Comparison of ENCODE assay signal across 9 cellular contexts in the genomic region with DNA sequence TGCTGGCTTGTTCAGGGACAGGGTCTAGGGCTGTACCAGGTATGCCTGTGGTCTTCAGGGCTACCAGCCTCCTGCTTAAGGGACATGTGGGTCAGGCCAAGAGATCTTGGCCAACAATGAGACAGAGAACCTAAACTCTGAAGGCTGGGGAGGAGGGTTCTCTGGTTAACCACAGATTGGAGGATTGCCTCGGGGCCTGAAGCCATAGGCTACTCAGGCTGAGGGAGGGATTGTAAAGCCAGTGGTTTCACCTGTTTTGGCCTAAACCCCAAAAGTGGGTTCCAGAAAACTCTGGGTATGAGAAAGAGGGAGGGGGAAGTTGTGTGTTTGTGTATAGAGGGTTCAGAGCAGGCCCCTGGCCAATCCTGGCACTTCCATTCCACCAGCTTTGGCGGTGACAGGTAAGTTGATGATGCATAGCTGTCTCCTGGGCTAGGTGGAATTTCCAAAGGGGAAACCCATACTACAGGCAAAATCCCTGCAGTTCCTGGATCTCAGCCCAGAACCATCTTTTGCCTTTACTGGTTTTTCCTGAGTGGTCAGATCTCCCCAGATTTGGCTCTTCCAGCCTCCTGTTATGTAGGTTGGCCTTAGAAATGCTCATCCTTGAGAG. TPM values are rescaled to one million over a fixed set of nuclear protein-coding genes. Genes with fewer than 3 reads are reported as not detected.
A peak's percentile ranks its signal among the peaks of the same experiment; 100 is the strongest.
DNase-seq lines count a peak whose midpoint lies in the region; ATAC-seq and TF ChIP-seq lines count a peak whose summit lies in the region.
"Had no signal": no experiment of that assay in that cellular context is flagged by ENCODE, and none has a peak within 500 bp of the region (broad histone marks: within the 10 kb centered on the region; RNA-seq: fewer than 3 reads in every experiment).

No MANE protein-coding gene starts in this region.

- H3K27ac ChIP-seq in BLaER1 treated with 17β-estradiol and CSF1 and Interleukin-3, amounts not matched to agents 10 nM and 100 nM: peak overlapping the region in 10 of 11 experiments; percentile 2 to 98 (median 82); a peak in 14 of 22 replicates

- peak; percentile 55 for DNase-seq in MV-4-11 (lab: John Stamatoyannopoulos, UW)
- DNase-seq in central memory CD8-positive, alpha-beta T cell (ENCODE audit: low spot score in 2 of 2): no peak
- DNase-seq in natural killer cell: no peak
- no peak for DNase-seq in NCI-H2081 treated with DMSO at 0.1 percent for 48 hours (lab: John Stamatoyannopoulos, UW)
- DNase-seq in NCI-H82 (lab: John Stamatoyannopoulos, UW): no peak
- DNase-seq in superior temporal gyrus (ENCODE audit: extremely low spot score): no peak
- DNase-seq: activated gamma-delta T cell had no signal

- peak overlapping the region; percentile 79 to 90 (median 82) for H3K4me2 ChIP-seq in BLaER1 treated with 17β-estradiol and CSF1 and Interleukin-3, amounts not matched to agents 10 nM and 100 nM

- H3K9me3 Mint-ChIP-seq in central memory CD8-positive, alpha-beta T cell: no peaks in the 10 kb centered on the region
- H3K9me3 Mint-ChIP-seq in natural killer cell: no peaks in the 10 kb centered on the region

- peaks cover 72 to 100% (median 98%) of the 10 kb centered on the region in 11 experiments for H3K36me3 ChIP-seq in BLaER1 treated with 17β-estradiol and CSF1 and Interleukin-3, amounts not matched to agents 10 nM and 100 nM

- H3K9me3 ChIP-seq in BLaER1 treated with 17β-estradiol and CSF1 and Interleukin-3, amounts not matched to agents 10 nM and 100 nM (replicated peaks in 1 of 11): no peaks in the 10 kb centered on the region

- intact Hi-C loops in natural killer cell (cut with micrococcal nuclease): no loop called here

- peak overlapping the region in 10 of 11 experiments; percentile 17 to 89 (median 65); a peak in 15 of 22 replicates for H3K9ac ChIP-seq in BLaER1 treated with 17β-estradiol and CSF1 and Interleukin-3, amounts not matched to agents 10 nM and 100 nM

- H3K36me3 Mint-ChIP-seq in central memory CD8-positive, alpha-beta T cell (ENCODE audit: insufficient read depth): peaks cover 80% of the 10 kb centered on the region
- peaks cover 23% of the 10 kb centered on the region for H3K36me3 Mint-ChIP-seq in natural killer cell

- no peak for TF ChIP-seq CTCF in natural killer cell (IDR thresholded peaks at IDR 0.05)

- peak overlapping the region; percentile 94 for H3K27ac Mint-ChIP-seq in central memory CD8-positive, alpha-beta T cell (ENCODE audit: low read depth)
- peak overlapping the region; percentile 91 to 94 for H3K27ac Mint-ChIP-seq in natural killer cell

- no peak for ATAC-seq in central memory CD8-positive, alpha-beta T cell (replicated peaks; ENCODE audit: extremely low read depth, poor library complexity, severe bottlenecking)
- ATAC-seq in natural killer cell: no peak
- no peak for ATAC-seq in HG02610 (IDR thresholded peaks at IDR 0.05; ENCODE audit: unreplicated experiment)

- no peak overlapping the region; a peak in 1 of 20 replicates for H3K4me3 ChIP-seq in BLaER1 treated with 17β-estradiol and CSF1 and Interleukin-3, amounts not matched to agents 10 nM and 100 nM

- H3K4me3 Mint-ChIP-seq in central memory CD8-positive, alpha-beta T cell: peak overlapping the region; percentile 37
- peak overlapping the region; percentile 59 for H3K4me3 Mint-ChIP-seq in natural killer cell

- peaks cover 6 to 100% (median 98%) of the 10 kb centered on the region in 11 experiments; a peak in 20 of 22 replicates for H4K20me1 ChIP-seq in BLaER1 treated with 17β-estradiol and CSF1 and Interleukin-3, amounts not matched to agents 10 nM and 100 nM

- H3K4me1 ChIP-seq in BLaER1 treated with 17β-estradiol and CSF1 and Interleukin-3, amounts not matched to agents 10 nM and 100 nM: peaks cover 57 to 74% (median 71%) of the 10 kb centered on the region in 10 experiments

- H3K4me1 Mint-ChIP-seq in central memory CD8-positive, alpha-beta T cell: peaks cover 67% of the 10 kb centered on the region
- H3K4me1 Mint-ChIP-seq in natural killer cell: peaks cover 59 to 68% of the 10 kb centered on the region in 2 donors

- no peaks in the 10 kb centered on the region for H3K27me3 ChIP-seq in BLaER1 treated with 17β-estradiol and CSF1 and Interleukin-3, amounts not matched to agents 10 nM and 100 nM

- H3K27me3 Mint-ChIP-seq in central memory CD8-positive, alpha-beta T cell: no peaks in the 10 kb centered on the region
- no peaks in the 10 kb centered on the region for H3K27me3 Mint-ChIP-seq in natural killer cell (ENCODE audit: low read depth in 2 of 2)

RNA-seq across cellular contexts. Expression of gene CCDC97, which starts 13.5 kb away (rescaled TPM):
- 10 to 100 TPM; 41.1 to 44.3 (median 44.0) TPM for total RNA-seq in natural killer cell

RNA-seq across cellular contexts. Expression of gene HNRNPUL1, which starts 32.3 kb away (rescaled TPM):
- 100 to 1,000 TPM; 279 to 360 (median 315) TPM for total RNA-seq in natural killer cell

RNA-seq across cellular contexts. Expression of gene TGFB1, which starts 57.3 kb away (rescaled TPM):
- total RNA-seq in natural killer cell: 100 to 1,000 TPM; 682 to 761 (median 729) TPM
